In the genomic region with DNA sequence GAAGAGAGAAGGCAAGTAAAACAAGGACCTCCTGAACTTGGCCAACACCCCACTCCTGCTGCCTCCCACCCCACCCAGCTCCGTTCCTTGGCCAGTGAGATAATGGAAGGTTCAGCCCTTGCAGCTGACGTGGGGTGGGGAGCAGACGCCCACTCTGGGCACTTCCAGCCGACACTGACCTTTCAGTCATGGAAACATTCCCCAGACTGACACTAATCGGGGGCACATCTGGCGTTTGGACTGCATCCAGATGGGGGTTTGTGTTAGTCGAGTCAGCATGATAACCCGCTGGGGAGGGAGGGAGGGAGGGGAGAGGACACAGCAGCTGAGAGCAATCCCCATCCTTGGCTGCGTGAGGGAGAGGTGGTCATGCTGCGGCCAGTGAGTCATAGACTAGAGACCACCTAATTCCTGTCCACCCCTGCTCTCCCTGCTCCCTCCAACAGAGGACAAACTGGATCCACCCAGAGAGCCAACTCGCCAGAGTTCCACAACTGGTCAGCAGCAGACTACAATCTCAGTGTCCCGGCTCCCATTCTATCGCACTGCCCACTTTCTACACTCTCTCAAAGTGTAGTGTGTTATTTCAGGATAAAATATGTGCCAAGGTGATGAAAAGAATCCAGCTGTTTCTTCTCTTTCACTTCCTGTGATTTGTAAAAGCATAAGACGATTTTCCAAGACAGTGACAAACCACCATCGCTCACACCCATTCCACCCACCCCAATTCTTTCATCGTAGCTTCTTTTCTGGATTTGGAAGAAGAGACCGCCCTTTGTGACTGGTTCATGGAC, we compare ENCODE assay signal across 1 cellular context.
TF ChIP-seq lines count a peak whose summit lies in the region.

No MANE protein-coding gene starts in this region.

TF ChIP-seq in H1, 55 proteins besides CTCF, POLR2A, EP300 and RAD21:
- no peak for TF ChIP-seq TAF7 (optimal IDR thresholded peaks at IDR 0.05; ENCODE audit: borderline replicate concordance, low read depth, low read length)
